Comparison of ENCODE assay signal across 1 cellular context in the genomic region with DNA sequence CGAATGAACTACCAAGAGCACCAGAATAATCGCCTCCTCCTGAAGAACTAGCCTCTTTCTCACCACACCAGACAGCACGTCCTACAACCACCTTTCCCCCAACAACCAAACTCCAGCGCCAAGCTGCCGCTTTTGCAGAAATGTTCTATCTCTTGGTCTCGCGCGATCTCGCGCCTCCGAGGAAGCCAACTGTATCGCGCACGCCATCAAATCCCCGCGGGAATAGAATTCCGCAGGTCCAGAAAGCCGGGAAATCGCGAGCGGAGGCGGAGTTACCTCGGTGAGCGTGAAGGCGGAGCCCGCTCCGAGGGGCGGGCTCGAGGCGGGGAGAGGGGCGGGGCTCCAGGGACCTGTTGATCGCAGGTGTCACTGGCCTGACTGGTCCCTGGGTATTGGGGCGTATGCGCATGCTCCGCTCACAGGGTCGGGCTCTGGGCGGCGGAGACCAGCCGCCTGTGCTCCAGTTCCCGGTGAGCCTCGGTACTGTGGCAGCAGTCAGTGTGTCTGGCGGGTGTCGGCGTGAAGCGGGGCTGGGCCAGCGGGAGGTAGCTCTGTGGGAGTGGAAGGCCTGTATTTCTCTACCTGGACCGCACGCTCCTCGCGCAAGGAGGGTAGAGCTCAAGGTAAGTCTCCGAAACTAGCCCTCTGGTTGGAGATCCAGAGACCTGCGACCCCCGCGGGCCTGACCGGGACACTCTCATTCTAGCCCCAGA.
A peak's percentile ranks its signal among the peaks of the same experiment; 100 is the strongest.
TF ChIP-seq lines count a peak whose summit lies in the region.

A gene (plus strand): TSS at position 463 of the 713 bp plus-strand sequence. CDS start 27,047 bp downstream, outside the sequence.

TF ChIP-seq in K562, 482 proteins besides CTCF, POLR2A, EP300 and RAD21 (continued from another document and continues in another):
- TF ChIP-seq, protein P1, sequence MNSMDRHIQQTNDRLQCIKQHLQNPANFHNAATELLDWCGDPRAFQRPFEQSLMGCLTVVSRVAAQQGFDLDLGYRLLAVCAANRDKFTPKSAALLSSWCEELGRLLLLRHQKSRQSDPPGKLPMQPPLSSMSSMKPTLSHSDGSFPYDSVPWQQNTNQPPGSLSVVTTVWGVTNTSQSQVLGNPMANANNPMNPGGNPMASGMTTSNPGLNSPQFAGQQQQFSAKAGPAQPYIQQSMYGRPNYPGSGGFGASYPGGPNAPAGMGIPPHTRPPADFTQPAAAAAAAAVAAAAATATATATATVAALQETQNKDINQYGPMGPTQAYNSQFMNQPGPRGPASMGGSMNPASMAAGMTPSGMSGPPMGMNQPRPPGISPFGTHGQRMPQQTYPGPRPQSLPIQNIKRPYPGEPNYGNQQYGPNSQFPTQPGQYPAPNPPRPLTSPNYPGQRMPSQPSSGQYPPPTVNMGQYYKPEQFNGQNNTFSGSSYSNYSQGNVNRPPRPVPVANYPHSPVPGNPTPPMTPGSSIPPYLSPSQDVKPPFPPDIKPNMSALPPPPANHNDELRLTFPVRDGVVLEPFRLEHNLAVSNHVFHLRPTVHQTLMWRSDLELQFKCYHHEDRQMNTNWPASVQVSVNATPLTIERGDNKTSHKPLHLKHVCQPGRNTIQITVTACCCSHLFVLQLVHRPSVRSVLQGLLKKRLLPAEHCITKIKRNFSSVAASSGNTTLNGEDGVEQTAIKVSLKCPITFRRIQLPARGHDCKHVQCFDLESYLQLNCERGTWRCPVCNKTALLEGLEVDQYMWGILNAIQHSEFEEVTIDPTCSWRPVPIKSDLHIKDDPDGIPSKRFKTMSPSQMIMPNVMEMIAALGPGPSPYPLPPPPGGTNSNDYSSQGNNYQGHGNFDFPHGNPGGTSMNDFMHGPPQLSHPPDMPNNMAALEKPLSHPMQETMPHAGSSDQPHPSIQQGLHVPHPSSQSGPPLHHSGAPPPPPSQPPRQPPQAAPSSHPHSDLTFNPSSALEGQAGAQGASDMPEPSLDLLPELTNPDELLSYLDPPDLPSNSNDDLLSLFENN (IDR thresholded peaks at IDR 0.05; ENCODE audit: low read depth in 2 of 2, low read length in 2 of 2), result no peak
- TF ChIP-seq CHD2 (IDR thresholded peaks at IDR 0.05; ENCODE audit: low read depth, low read length) (peak; percentile 96), ZNF507 (tag; conservative IDR thresholded peaks at IDR 0.05) (no peak), ZNF696 (CRISPR knock-in tag; conservative IDR thresholded peaks at IDR 0.05) (no peak), ZNF140 (CRISPR knock-in tag; IDR thresholded peaks at IDR 0.05) (no peak), ZFP30 (CRISPR knock-in tag; IDR thresholded peaks at IDR 0.05; ENCODE audit: borderline replicate concordance) (no peak), SETDB1 (IDR thresholded peaks at IDR 0.05; ENCODE audit: low read length) (no peak), KDM1A (IDR thresholded peaks at IDR 0.05) (no peak), POLR3G (IDR thresholded peaks at IDR 0.05; ENCODE audit: extremely low read depth, insufficient read length, insufficient replicate concordance) (no peak), ZNF76 (CRISPR knock-in tag; IDR thresholded peaks at IDR 0.05; ENCODE audit: borderline replicate concordance) (no peak), NFRKB (IDR thresholded peaks at IDR 0.05; ENCODE audit: low read depth) (peak; percentile 65; the same call in 1 of the 2 replicates), SMARCC2 (IDR thresholded peaks at IDR 0.05; ENCODE audit: low read depth) (no peak), BRD4 (IDR thresholded peaks at IDR 0.05) (0 out of 2 replicates have a peak, but pooled peaks have one; percentile 55), ZNF431 (CRISPR knock-in tag; IDR thresholded peaks at IDR 0.05) (no peak; the same call in 1 of the 2 replicates), SRSF3 (IDR thresholded peaks at IDR 0.05; ENCODE audit: insufficient read depth, low read length) (no peak), CTBP1 (IDR thresholded peaks at IDR 0.05; ENCODE audit: borderline replicate concordance) (no peak), SMARCE1 (IDR thresholded peaks at IDR 0.05) (no peak)
- TF ChIP-seq, protein P2, sequence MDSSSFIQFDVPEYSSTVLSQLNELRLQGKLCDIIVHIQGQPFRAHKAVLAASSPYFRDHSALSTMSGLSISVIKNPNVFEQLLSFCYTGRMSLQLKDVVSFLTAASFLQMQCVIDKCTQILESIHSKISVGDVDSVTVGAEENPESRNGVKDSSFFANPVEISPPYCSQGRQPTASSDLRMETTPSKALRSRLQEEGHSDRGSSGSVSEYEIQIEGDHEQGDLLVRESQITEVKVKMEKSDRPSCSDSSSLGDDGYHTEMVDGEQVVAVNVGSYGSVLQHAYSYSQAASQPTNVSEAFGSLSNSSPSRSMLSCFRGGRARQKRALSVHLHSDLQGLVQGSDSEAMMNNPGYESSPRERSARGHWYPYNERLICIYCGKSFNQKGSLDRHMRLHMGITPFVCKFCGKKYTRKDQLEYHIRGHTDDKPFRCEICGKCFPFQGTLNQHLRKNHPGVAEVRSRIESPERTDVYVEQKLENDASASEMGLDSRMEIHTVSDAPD (CRISPR knock-in tag; IDR thresholded peaks at IDR 0.05), result no peak
- TF ChIP-seq, protein P3, sequence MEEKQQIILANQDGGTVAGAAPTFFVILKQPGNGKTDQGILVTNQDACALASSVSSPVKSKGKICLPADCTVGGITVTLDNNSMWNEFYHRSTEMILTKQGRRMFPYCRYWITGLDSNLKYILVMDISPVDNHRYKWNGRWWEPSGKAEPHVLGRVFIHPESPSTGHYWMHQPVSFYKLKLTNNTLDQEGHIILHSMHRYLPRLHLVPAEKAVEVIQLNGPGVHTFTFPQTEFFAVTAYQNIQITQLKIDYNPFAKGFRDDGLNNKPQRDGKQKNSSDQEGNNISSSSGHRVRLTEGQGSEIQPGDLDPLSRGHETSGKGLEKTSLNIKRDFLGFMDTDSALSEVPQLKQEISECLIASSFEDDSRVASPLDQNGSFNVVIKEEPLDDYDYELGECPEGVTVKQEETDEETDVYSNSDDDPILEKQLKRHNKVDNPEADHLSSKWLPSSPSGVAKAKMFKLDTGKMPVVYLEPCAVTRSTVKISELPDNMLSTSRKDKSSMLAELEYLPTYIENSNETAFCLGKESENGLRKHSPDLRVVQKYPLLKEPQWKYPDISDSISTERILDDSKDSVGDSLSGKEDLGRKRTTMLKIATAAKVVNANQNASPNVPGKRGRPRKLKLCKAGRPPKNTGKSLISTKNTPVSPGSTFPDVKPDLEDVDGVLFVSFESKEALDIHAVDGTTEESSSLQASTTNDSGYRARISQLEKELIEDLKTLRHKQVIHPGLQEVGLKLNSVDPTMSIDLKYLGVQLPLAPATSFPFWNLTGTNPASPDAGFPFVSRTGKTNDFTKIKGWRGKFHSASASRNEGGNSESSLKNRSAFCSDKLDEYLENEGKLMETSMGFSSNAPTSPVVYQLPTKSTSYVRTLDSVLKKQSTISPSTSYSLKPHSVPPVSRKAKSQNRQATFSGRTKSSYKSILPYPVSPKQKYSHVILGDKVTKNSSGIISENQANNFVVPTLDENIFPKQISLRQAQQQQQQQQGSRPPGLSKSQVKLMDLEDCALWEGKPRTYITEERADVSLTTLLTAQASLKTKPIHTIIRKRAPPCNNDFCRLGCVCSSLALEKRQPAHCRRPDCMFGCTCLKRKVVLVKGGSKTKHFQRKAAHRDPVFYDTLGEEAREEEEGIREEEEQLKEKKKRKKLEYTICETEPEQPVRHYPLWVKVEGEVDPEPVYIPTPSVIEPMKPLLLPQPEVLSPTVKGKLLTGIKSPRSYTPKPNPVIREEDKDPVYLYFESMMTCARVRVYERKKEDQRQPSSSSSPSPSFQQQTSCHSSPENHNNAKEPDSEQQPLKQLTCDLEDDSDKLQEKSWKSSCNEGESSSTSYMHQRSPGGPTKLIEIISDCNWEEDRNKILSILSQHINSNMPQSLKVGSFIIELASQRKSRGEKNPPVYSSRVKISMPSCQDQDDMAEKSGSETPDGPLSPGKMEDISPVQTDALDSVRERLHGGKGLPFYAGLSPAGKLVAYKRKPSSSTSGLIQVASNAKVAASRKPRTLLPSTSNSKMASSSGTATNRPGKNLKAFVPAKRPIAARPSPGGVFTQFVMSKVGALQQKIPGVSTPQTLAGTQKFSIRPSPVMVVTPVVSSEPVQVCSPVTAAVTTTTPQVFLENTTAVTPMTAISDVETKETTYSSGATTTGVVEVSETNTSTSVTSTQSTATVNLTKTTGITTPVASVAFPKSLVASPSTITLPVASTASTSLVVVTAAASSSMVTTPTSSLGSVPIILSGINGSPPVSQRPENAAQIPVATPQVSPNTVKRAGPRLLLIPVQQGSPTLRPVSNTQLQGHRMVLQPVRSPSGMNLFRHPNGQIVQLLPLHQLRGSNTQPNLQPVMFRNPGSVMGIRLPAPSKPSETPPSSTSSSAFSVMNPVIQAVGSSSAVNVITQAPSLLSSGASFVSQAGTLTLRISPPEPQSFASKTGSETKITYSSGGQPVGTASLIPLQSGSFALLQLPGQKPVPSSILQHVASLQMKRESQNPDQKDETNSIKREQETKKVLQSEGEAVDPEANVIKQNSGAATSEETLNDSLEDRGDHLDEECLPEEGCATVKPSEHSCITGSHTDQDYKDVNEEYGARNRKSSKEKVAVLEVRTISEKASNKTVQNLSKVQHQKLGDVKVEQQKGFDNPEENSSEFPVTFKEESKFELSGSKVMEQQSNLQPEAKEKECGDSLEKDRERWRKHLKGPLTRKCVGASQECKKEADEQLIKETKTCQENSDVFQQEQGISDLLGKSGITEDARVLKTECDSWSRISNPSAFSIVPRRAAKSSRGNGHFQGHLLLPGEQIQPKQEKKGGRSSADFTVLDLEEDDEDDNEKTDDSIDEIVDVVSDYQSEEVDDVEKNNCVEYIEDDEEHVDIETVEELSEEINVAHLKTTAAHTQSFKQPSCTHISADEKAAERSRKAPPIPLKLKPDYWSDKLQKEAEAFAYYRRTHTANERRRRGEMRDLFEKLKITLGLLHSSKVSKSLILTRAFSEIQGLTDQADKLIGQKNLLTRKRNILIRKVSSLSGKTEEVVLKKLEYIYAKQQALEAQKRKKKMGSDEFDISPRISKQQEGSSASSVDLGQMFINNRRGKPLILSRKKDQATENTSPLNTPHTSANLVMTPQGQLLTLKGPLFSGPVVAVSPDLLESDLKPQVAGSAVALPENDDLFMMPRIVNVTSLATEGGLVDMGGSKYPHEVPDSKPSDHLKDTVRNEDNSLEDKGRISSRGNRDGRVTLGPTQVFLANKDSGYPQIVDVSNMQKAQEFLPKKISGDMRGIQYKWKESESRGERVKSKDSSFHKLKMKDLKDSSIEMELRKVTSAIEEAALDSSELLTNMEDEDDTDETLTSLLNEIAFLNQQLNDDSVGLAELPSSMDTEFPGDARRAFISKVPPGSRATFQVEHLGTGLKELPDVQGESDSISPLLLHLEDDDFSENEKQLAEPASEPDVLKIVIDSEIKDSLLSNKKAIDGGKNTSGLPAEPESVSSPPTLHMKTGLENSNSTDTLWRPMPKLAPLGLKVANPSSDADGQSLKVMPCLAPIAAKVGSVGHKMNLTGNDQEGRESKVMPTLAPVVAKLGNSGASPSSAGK (IDR thresholded peaks at IDR 0.05), result peak; percentile 68
- TF ChIP-seq, protein P4, sequence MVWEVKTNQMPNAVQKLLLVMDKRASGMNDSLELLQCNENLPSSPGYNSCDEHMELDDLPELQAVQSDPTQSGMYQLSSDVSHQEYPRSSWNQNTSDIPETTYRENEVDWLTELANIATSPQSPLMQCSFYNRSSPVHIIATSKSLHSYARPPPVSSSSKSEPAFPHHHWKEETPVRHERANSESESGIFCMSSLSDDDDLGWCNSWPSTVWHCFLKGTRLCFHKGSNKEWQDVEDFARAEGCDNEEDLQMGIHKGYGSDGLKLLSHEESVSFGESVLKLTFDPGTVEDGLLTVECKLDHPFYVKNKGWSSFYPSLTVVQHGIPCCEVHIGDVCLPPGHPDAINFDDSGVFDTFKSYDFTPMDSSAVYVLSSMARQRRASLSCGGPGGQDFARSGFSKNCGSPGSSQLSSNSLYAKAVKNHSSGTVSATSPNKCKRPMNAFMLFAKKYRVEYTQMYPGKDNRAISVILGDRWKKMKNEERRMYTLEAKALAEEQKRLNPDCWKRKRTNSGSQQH (CRISPR knock-in tag; IDR thresholded peaks at IDR 0.05), result no peak
- TF ChIP-seq, protein P5, sequence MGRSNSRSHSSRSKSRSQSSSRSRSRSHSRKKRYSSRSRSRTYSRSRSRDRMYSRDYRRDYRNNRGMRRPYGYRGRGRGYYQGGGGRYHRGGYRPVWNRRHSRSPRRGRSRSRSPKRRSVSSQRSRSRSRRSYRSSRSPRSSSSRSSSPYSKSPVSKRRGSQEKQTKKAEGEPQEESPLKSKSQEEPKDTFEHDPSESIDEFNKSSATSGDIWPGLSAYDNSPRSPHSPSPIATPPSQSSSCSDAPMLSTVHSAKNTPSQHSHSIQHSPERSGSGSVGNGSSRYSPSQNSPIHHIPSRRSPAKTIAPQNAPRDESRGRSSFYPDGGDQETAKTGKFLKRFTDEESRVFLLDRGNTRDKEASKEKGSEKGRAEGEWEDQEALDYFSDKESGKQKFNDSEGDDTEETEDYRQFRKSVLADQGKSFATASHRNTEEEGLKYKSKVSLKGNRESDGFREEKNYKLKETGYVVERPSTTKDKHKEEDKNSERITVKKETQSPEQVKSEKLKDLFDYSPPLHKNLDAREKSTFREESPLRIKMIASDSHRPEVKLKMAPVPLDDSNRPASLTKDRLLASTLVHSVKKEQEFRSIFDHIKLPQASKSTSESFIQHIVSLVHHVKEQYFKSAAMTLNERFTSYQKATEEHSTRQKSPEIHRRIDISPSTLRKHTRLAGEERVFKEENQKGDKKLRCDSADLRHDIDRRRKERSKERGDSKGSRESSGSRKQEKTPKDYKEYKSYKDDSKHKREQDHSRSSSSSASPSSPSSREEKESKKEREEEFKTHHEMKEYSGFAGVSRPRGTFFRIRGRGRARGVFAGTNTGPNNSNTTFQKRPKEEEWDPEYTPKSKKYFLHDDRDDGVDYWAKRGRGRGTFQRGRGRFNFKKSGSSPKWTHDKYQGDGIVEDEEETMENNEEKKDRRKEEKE (IDR thresholded peaks at IDR 0.05; ENCODE audit: borderline replicate concordance in 1 of 2, control insufficient read depth in 1 of 2, low read depth in 2 of 2, low read length in 1 of 2), result no peak
- TF ChIP-seq, protein P6, sequence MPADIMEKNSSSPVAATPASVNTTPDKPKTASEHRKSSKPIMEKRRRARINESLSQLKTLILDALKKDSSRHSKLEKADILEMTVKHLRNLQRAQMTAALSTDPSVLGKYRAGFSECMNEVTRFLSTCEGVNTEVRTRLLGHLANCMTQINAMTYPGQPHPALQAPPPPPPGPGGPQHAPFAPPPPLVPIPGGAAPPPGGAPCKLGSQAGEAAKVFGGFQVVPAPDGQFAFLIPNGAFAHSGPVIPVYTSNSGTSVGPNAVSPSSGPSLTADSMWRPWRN (IDR thresholded peaks at IDR 0.05; ENCODE audit: low read depth), result no peak
- TF ChIP-seq, protein P7, sequence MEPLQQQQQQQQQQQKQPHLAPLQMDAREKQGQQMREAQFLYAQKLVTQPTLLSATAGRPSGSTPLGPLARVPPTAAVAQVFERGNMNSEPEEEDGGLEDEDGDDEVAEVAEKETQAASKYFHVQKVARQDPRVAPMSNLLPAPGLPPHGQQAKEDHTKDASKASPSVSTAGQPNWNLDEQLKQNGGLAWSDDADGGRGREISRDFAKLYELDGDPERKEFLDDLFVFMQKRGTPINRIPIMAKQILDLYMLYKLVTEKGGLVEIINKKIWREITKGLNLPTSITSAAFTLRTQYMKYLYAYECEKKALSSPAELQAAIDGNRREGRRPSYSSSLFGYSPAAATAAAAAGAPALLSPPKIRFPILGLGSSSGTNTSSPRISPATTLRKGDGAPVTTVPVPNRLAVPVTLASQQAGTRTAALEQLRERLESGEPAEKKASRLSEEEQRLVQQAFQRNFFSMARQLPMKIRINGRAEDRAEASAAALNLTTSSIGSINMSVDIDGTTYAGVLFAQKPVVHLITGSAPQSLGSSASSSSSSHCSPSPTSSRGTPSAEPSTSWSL (CRISPR knock-in tag; IDR thresholded peaks at IDR 0.05; ENCODE audit: borderline replicate concordance), result no peak
